Comparison of ENCODE assay signal across 8 cellular contexts in the genomic region with DNA sequence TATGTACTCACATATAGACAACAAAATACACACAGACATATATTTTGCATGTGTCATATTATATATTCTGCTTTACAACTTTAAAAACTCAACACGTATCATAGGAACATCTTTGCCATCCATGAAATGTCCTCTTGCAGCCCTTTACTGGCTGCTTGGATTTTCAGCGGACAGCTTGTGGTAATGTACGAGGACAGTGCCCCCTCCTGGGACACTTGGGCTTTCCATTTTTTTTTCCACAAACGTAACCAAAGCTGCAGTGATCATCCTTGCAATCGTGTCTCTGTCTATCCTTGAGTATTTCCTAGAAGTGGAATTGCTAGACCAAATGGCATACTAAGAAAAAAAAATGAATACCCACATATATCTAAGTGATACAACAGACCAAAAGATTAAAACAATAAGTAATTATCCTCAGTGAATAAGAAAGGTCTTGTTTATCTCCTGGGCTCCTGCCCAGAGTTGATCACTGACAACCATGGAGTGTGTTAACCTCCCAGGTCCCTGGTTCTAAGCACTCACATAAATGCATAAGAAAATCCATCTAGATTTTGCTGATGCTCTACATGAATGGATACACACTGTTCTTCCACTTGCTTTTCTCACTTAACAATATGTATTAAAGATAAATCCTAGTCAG. TPM values are rescaled to one million over a fixed set of nuclear protein-coding genes. Genes with fewer than 3 reads are reported as not detected.
A peak's percentile ranks its signal among the peaks of the same experiment; 100 is the strongest.
DNase-seq lines count a peak whose midpoint lies in the region; ATAC-seq and TF ChIP-seq lines count a peak whose summit lies in the region.

No MANE protein-coding gene starts in this region.

- H3K27ac ChIP-seq in GM23248 (no peak overlapping the region), Panc1 (ENCODE audit: low read length) (no peak overlapping the region), neural cell (ENCODE audit: low read length) (no peak overlapping the region)

- H3K27me3 ChIP-seq in GM23248 (replicated peaks; ENCODE audit: insufficient read depth): no peaks in the 10 kb centered on the region
- H3K27me3 ChIP-seq in Panc1 (ENCODE audit: control insufficient read depth, insufficient read depth, low read length): peaks cover 3% of the 10 kb centered on the region
- H3K27me3 ChIP-seq in neural cell (ENCODE audit: insufficient read depth, low read depth, low read length): no peaks in the 10 kb centered on the region

- TF ChIP-seq CTCF in AG04449 (IDR thresholded peaks at IDR 0.05; ENCODE audit: insufficient read depth, low read length, missing control alignments): peak; percentile 58
- peak; percentile 87 for TF ChIP-seq CTCF in Panc1 (IDR thresholded peaks at IDR 0.05)
- peak; percentile 79 for TF ChIP-seq CTCF in epithelial cell of proximal tubule (conservative IDR thresholded peaks at IDR 0.05; ENCODE audit: low read depth, low read length)
- TF ChIP-seq CTCF in neural cell (IDR thresholded peaks at IDR 0.05; ENCODE audit: poor library complexity, severe bottlenecking): peak; percentile 62

- H2AFZ ChIP-seq in GM23248 (no peak overlapping the region), neural cell (ENCODE audit: low read depth, low read length) (no peak overlapping the region)

- H3K4me3 ChIP-seq in AG04449 (ENCODE audit: low read depth, low read length) (no peak overlapping the region), GM23248 (no peak overlapping the region), Panc1 (ENCODE audit: low read depth in 2 of 2, low read length in 2 of 2) (no peak overlapping the region), epithelial cell of proximal tubule (ENCODE audit: low read depth, low read length) (no peak overlapping the region), neural cell (ENCODE audit: low read length) (no peak overlapping the region)

- H4K20me1 ChIP-seq in GM23248 (ENCODE audit: insufficient read depth): no peaks in the 10 kb centered on the region
- no peaks in the 10 kb centered on the region for H4K20me1 ChIP-seq in neural cell (ENCODE audit: insufficient read depth)

- DNase-seq in AG04449 (ENCODE audit: low read depth, low spot score): no peak
- DNase-seq in GM23248: peak; percentile 85
- DNase-seq in Panc1 (ENCODE audit: low read depth, low spot score): no peak
- no peak for DNase-seq in epithelial cell of proximal tubule (ENCODE audit: low read depth)
- no peak for DNase-seq in NK-92 (lab: John Stamatoyannopoulos, UW; ENCODE audit: unreplicated experiment)

- TF ChIP-seq RAD21 in neural cell (conservative IDR thresholded peaks at IDR 0.05): peak; percentile 62

- POLR2A ChIA-PET in AG04449 (lab: Yijun Ruan, JAX): no interaction called here
- POLR2A ChIA-PET in Panc1 (lab: Charles Lee): interaction anchor here (0.5 kb wide), 1 partner anchor 260 kb away, joined by 9 read pairs; no protein-coding TSS in a partner anchor

- no peaks in the 10 kb centered on the region for H3F3A ChIP-seq in GM23248 (ENCODE audit: insufficient read depth)
- H3F3A ChIP-seq in neural cell (ENCODE audit: insufficient read depth, low read length, poor library complexity, severe bottlenecking): no peaks in the 10 kb centered on the region

- H3K9me2 ChIP-seq in GM23248 (ENCODE audit: insufficient read depth) (no peaks in the 10 kb centered on the region), neural cell (ENCODE audit: insufficient read depth, low read length) (no peaks in the 10 kb centered on the region)

- CTCF ChIA-PET in AG04449 (lab: Yijun Ruan, JAX): interaction anchor here (0.6 to 8.2 kb wide), 12 partner anchors 8 to 757 kb away, joined by 3 to 70 read pairs (median 4); partner anchors contain the start of gene BPI
- CTCF ChIA-PET in Panc1 (lab: Charles Lee): interaction anchor here (0.6 to 0.8 kb wide), 6 partner anchors 10 to 1499 kb away, joined by 3 to 10 read pairs (median 3); no protein-coding TSS in a partner anchor

- no peak for TF ChIP-seq EP300 in neural cell (conservative IDR thresholded peaks at IDR 0.05; ENCODE audit: poor library complexity, severe bottlenecking)

- peak; percentile 84 for ATAC-seq in Panc1
- no peak for ATAC-seq in GM21619 (IDR thresholded peaks at IDR 0.05; ENCODE audit: unreplicated experiment)
- ATAC-seq in HG03469 (IDR thresholded peaks at IDR 0.05; ENCODE audit: unreplicated experiment): no peak

- WGBS in GM23248 (ENCODE audit: low coverage in 1 of 2, low lambda C conversion rate in 2 of 2, missing lambda C conversion rate in 2 of 2), 2 experiments: 1 to 2% methylated on average over 5 of the region's 5 CpGs

- in situ Hi-C loops in GM23248 (cut with MboI): loop anchor here (10.0 kb wide), 1 partner anchor 267 kb away; no protein-coding TSS in a partner anchor
- in situ Hi-C loops in Panc1 (cut with HindIII; ENCODE audit: low pct_unique_long_range_greater_than_20kb, low sequenced_read_pairs): no loop called here

- H3K4me1 ChIP-seq in GM23248 (ENCODE audit: insufficient read depth) (no peaks in the 10 kb centered on the region), Panc1 (ENCODE audit: control insufficient read depth, insufficient read depth, low read length) (no peaks in the 10 kb centered on the region)

- H3K79me2 ChIP-seq in GM23248 (ENCODE audit: insufficient read depth): no peaks in the 10 kb centered on the region
- H3K79me2 ChIP-seq in neural cell (replicated peaks; ENCODE audit: insufficient read depth, low read length): no peaks in the 10 kb centered on the region

- no peak overlapping the region for H3K4me2 ChIP-seq in GM23248 (ENCODE audit: unreplicated experiment)
- no peak overlapping the region for H3K4me2 ChIP-seq in neural cell (ENCODE audit: low read length)

- intact Hi-C loops in Panc1 (cut with micrococcal nuclease; ENCODE audit: unreplicated experiment): loop anchor here (2.0 to 10.0 kb wide), 2 partner anchors 93 to 267 kb away; no protein-coding TSS in a partner anchor

- BruUV-seq in Panc1 (replicated peaks; lab: Mats Ljungman, UMichigan): no TSS peak

- H3K9ac ChIP-seq in GM23248: no peak overlapping the region
- no peak overlapping the region for H3K9ac ChIP-seq in neural cell (ENCODE audit: low read length)

- H3K9me3 ChIP-seq in GM23248 (ENCODE audit: low read depth) (no peaks in the 10 kb centered on the region), Panc1 (ENCODE audit: control insufficient read depth, insufficient read depth, low read depth, low read length) (no peaks in the 10 kb centered on the region), neural cell (ENCODE audit: low read length) (no peaks in the 10 kb centered on the region)

- no peaks in the 10 kb centered on the region for H3K36me3 ChIP-seq in GM23248 (ENCODE audit: low read depth)
- no peaks in the 10 kb centered on the region for H3K36me3 ChIP-seq in Panc1 (ENCODE audit: control insufficient read depth, insufficient read depth, low read length)
- H3K36me3 ChIP-seq in neural cell (ENCODE audit: insufficient read depth, low read length): no peaks in the 10 kb centered on the region

TF ChIP-seq in neural cell, 6 proteins besides CTCF, POLR2A, EP300 and RAD21:
- TF ChIP-seq SMC3 (conservative IDR thresholded peaks at IDR 0.05; ENCODE audit: poor library complexity) (peak; percentile 60), EZH2 (IDR thresholded peaks at IDR 0.05; ENCODE audit: borderline replicate concordance, insufficient read depth, low read length, poor library complexity, severe bottlenecking) (no peak)
TF ChIP-seq in neural cell: peak in this region for 1.

RNA-seq across cellular contexts. Expression of gene BPI, which starts 18.1 kb away (rescaled TPM):
- not detected in 2 replicates for total RNA-seq in GM23248 (2014; rRNA removed; shearing (Covaris generic))
- 0.10 TPM in 1 of 2 replicates, not detected in the other for polyA plus RNA-seq in GM23248 (2016; fragmentation: Nextera tagmentation; extraction: Ambion mirVana)
- total RNA-seq in Panc1 (2021; ENCODE audit: unreplicated experiment): not detected
- polyA plus RNA-seq in Panc1 (2012; ENCODE audit: insufficient read length): not detected
- not detected in 2 replicates for total RNA-seq in epithelial cell of proximal tubule
- not detected in 2 replicates for polyA plus RNA-seq in neural cell
- not detected in 2 replicates for polyA minus RNA-seq in neural cell

RNA-seq across cellular contexts. Expression of gene LBP, which starts 24.2 kb away (rescaled TPM):
- not detected in 2 replicates for total RNA-seq in GM23248 (2014; rRNA removed; shearing (Covaris generic))
- polyA plus RNA-seq in GM23248 (2016; fragmentation: Nextera tagmentation; extraction: Ambion mirVana) (not detected in 2 replicates), neural cell (not detected in 2 replicates)
- total RNA-seq in Panc1 (2021; ENCODE audit: unreplicated experiment) (0.15 TPM), epithelial cell of proximal tubule (not detected in 2 replicates)
- not detected for polyA plus RNA-seq in Panc1 (2012; ENCODE audit: insufficient read length)
- not detected in 2 replicates for polyA minus RNA-seq in neural cell
